Comparison of ENCODE assay signal across 3 cellular contexts in genomic region chr1:21519486-21520070, GRCh38. TPM values are rescaled to one million over a fixed set of nuclear protein-coding genes. Genes with fewer than 3 reads are reported as not detected.
"Had no signal": no experiment of that assay in that cellular context is flagged by ENCODE, and none has a peak within 500 bp of the region (broad histone marks: within the 10 kb centered on the region; RNA-seq: fewer than 3 reads in every experiment).

No MANE protein-coding gene starts in this region.

RNA-seq across cellular contexts. Expression of gene ALPL, which starts 10.4 kb away (rescaled TPM):
- total RNA-seq: activated CD4-positive, alpha-beta T cell treated with anti-CD3 and anti-CD28 coated beads, Interleukin-2, amount 10 ng/mL, durations not matched to agents 24 days and 14 days; activated CD8-positive, alpha-beta memory T cell treated with anti-CD3 and anti-CD28 coated beads, Interleukin-2, amount 10 ng/mL, durations not matched to agents 7 days and 5 days; activated T-helper 1 cell treated with anti-CD3 and anti-CD28 coated beads, Interleukin-12 subunit alpha, Interleukin-12 subunit beta, Interleukin-2, Interleukin-4 antibody, amounts not matched to agents 30 ng/mL and 10 ng/mL and 1 ng/mL, durations not matched to agents 14 hours and 24 hours and 36 hours had no signal
